Comparison of ENCODE assay signal across 17 cellular contexts in the genomic region with DNA sequence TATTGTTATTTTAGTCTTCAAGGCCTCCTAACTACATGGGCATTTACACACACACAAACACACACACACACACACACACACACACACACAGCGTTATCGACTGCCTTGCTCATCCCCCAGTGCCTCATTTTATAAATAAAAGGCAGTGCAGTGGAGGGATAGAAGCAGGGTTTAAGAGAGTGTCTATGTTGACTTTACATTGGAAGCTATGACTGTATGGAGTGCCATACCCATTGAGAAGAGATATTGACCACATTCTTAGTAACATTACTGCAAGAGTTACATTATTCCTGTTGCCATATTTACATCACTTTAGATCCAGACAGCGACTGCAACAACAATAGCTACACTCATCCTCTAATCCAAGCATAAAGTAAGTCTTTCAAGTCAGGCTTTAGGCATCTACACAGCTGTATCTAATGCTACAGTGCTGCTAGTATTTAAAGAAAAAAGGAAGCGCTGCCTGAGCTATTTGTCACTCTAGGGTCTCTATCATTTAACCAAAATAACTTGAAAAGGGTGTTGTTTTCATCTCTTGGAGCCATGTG.
DNase-seq lines count a peak whose midpoint lies in the region; ATAC-seq, FAIRE-seq and TF ChIP-seq lines count a peak whose summit lies in the region.
"Had no signal": no experiment of that assay in that cellular context is flagged by ENCODE, and none has a peak within 500 bp of the region (broad histone marks: within the 10 kb centered on the region; RNA-seq: fewer than 3 reads in every experiment).

No MANE protein-coding gene starts in this region.

- no peak for TF ChIP-seq CTCF in astrocyte (IDR thresholded peaks at IDR 0.05; ENCODE audit: insufficient read depth, low read depth, low read length)
- TF ChIP-seq CTCF in retinal pigment epithelial cell (conservative IDR thresholded peaks at IDR 0.05; ENCODE audit: low read depth, low read length), result no peak

- no peaks in the 10 kb centered on the region for H3K36me3 ChIP-seq in astrocyte (ENCODE audit: insufficient read depth, low read length)
- H3K36me3 ChIP-seq: upper lobe of right lung had no signal

- no peaks in the 10 kb centered on the region for H3K36me3 Mint-ChIP-seq in astrocyte (ENCODE audit: low read depth, unreplicated experiment)

- peaks cover 2% of the 10 kb centered on the region for H3K27me3 Mint-ChIP-seq in astrocyte (ENCODE audit: low read depth, unreplicated experiment)

- H3K27ac ChIP-seq in astrocyte (ENCODE audit: low read depth, low read length), result no peak overlapping the region
- H3K27ac ChIP-seq: C4-2B, upper lobe of right lung had no signal

- H3K27ac Mint-ChIP-seq in astrocyte (ENCODE audit: unreplicated experiment), result peak overlapping the region; percentile 1
- H3K27ac Mint-ChIP-seq: GM23338 had no signal

- H3K4me3 ChIP-seq in astrocyte (ENCODE audit: insufficient read depth, low read depth, low read length) (no peak overlapping the region), retinal pigment epithelial cell (ENCODE audit: low read length) (no peak overlapping the region)
- H3K4me3 ChIP-seq: GM23338, upper lobe of right lung had no signal

- H4K20me1 ChIP-seq in astrocyte (ENCODE audit: insufficient read depth, low read length), result no peaks in the 10 kb centered on the region

- H3K9ac ChIP-seq in astrocyte (ENCODE audit: low read length), result no peak overlapping the region

- H3K4me1 Mint-ChIP-seq in astrocyte (ENCODE audit: low read depth, unreplicated experiment), result peaks cover 21% of the 10 kb centered on the region
- H3K4me1 Mint-ChIP-seq: GM23338 had no signal

- FAIRE-seq in astrocyte (lab: Jason Lieb, UNC), result no peak
- FAIRE-seq: RCC 7860 had no signal

- ATAC-seq in HG03159 (IDR thresholded peaks at IDR 0.05; ENCODE audit: unreplicated experiment), result no peak
- ATAC-seq in GM21360 (IDR thresholded peaks at IDR 0.05; ENCODE audit: unreplicated experiment), result no peak
- ATAC-seq: GM23338, upper lobe of right lung had no signal

- DNase-seq in NOMO-1 treated with DMSO at 0.1 percent for 48 hours (lab: John Stamatoyannopoulos, UW; ENCODE audit: unreplicated experiment), result peak; percentile 18
- no peak for DNase-seq in NOMO-1 treated with dmso at 0.1 percent for 144 hours (lab: John Stamatoyannopoulos, UW; ENCODE audit: unreplicated experiment)
- peak; percentile 57 for DNase-seq in NCI-H187 treated with DMSO at 0.1 percent for 48 hours (lab: John Stamatoyannopoulos, UW)
- DNase-seq in astrocyte (ENCODE audit: low read depth), result peak; percentile 25
- DNase-seq in retinal pigment epithelial cell (ENCODE audit: low read depth), result peak; percentile 32
- no peak for DNase-seq in HUDEP-2 (lab: John Stamatoyannopoulos, UW; ENCODE audit: unreplicated experiment in 76 of 76)
- DNase-seq: activated CD4-positive, CD25-positive, alpha-beta regulatory T cell treated with anti-CD3 and anti-CD28 coated beads, Interleukin-2, amount 50 U/mL, for 72 hours; activated gamma-delta T cell treated with Interleukin-2 at 50 U/mL for 16 hours; activated T-cell treated with anti-CD3 and anti-CD28 coated beads, Interleukin-2, amount 50 U/mL, for 1 hour; midbrain; T-helper 9 cell; upper lobe of right lung had no signal

- H3K9me3 ChIP-seq in astrocyte (ENCODE audit: insufficient read depth, low read depth, low read length), result no peaks in the 10 kb centered on the region
- H3K9me3 ChIP-seq: upper lobe of right lung had no signal

- peaks cover 4% of the 10 kb centered on the region for H3K4me1 ChIP-seq in astrocyte (ENCODE audit: insufficient read depth, low read length)
- H3K4me1 ChIP-seq: upper lobe of right lung had no signal

- peaks cover 3% of the 10 kb centered on the region for H3K9me3 Mint-ChIP-seq in astrocyte (ENCODE audit: unreplicated experiment)

- no peak overlapping the region for H2AFZ ChIP-seq in astrocyte (ENCODE audit: low read depth, low read length)
- H2AFZ ChIP-seq: GM23338 had no signal

- H3K79me2 ChIP-seq in astrocyte (ENCODE audit: insufficient read depth, low read length), result no peaks in the 10 kb centered on the region

- H3K27me3 ChIP-seq in astrocyte (ENCODE audit: insufficient read depth, low read length), result no peaks in the 10 kb centered on the region
- H3K27me3 ChIP-seq: upper lobe of right lung had no signal

- H3K4me2 ChIP-seq in astrocyte (ENCODE audit: low read length), result no peak overlapping the region
- H3K4me2 ChIP-seq: GM23338 had no signal

- H3K4me3 Mint-ChIP-seq in astrocyte (ENCODE audit: unreplicated experiment), result no peak overlapping the region
- H3K4me3 Mint-ChIP-seq: GM23338 had no signal

Comparison
In these comparisons a context has a peak if more than half of its experiments do, and no peak if none do; other contexts are left out.
1. DNase-seq: peak in NOMO-1 treated with DMSO at 0.1 percent for 48 hours (single experiment), NCI-H187 treated with DMSO at 0.1 percent for 48 hours (single experiment), astrocyte (single experiment) and retinal pigment epithelial cell (single experiment); none in NOMO-1 treated with dmso at 0.1 percent for 144 hours (single experiment) and HUDEP-2 (0 of 76).